21 cellular contexts compared by ENCODE assay signal in the genomic region with DNA sequence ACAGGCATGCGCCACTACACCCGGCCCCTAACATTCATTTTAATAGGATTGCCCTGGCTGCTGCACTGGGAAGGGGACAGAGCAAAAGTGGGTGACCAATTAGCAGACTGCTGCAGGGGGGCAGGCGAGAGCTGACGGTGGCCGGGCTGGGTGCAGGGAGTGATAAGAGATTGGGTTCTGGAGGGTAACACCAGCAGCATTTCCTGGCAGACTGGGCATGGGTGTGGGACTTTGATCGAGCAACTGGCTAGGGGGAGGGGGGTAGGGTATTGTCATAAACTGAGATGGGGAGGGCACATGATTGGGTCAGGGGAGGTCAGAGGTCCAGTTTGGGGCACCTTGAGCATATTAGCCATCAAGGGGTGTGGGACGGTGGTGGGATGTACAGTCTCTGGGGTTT. TPM values are rescaled to one million over a fixed set of nuclear protein-coding genes. Genes with fewer than 3 reads are reported as not detected.
"Had no signal": no experiment of that assay in that cellular context is flagged by ENCODE, and none has a peak within 500 bp of the region (broad histone marks: within the 10 kb centered on the region; RNA-seq: fewer than 3 reads in every experiment).

No MANE protein-coding gene starts in this region.

- H3K9me3 Mint-ChIP-seq: dendritic cell treated with granulocyte-macrophage colony-stimulating factor and Interleukin-4, amounts not matched to agents 40 ng/mL and 50 ng/mL, for 4 days; effector memory CD8-positive, alpha-beta T cell had no signal

- H3K27ac Mint-ChIP-seq: dendritic cell treated with granulocyte-macrophage colony-stimulating factor and Interleukin-4, amounts not matched to agents 40 ng/mL and 50 ng/mL, for 4 days; effector memory CD8-positive, alpha-beta T cell had no signal

- FAIRE-seq: colon had no signal

- H3K4me3 Mint-ChIP-seq: dendritic cell treated with granulocyte-macrophage colony-stimulating factor and Interleukin-4, amounts not matched to agents 40 ng/mL and 50 ng/mL, for 4 days; effector memory CD8-positive, alpha-beta T cell; naive thymus-derived CD8-positive, alpha-beta T cell had no signal

- H3K36me3 ChIP-seq: esophagus muscularis mucosa, ovary, stomach, thoracic aorta had no signal

- H3K36me3 Mint-ChIP-seq: naive thymus-derived CD8-positive, alpha-beta T cell had no signal

- H3K9me3 ChIP-seq: gastroesophageal sphincter, mucosa of descending colon, ovary, thoracic aorta had no signal

- H3K27me3 ChIP-seq: ovary had no signal

- H3K4me3 ChIP-seq: esophagus muscularis mucosa, gastroesophageal sphincter, mucosa of descending colon, ovary, stomach, thoracic aorta had no signal

- ATAC-seq: effector memory CD8-positive, alpha-beta T cell; gastroesophageal sphincter; left colon; mucosa of descending colon; naive thymus-derived CD8-positive, alpha-beta T cell; sciatic nerve had no signal

- H3K27ac ChIP-seq: epithelial cell of prostate, esophagus muscularis mucosa, gastroesophageal sphincter, ovary, stomach, thoracic aorta had no signal

- DNase-seq: effector memory CD8-positive, alpha-beta T cell; hippocampal formation; left colon; mammary epithelial cell; mucosa of descending colon; nucleus accumbens; stimulated activated CD4-positive, alpha-beta T cell treated with anti-CD3 and anti-CD28 coated beads, Interleukin-2, amount 100 ng/mL, for 24 hours; stimulated activated CD4-positive, alpha-beta T cell treated with anti-CD3 and anti-CD28 coated beads, Interleukin-4, amount 100 ng/mL, for 4 hours; stimulated activated naive CD4-positive, alpha-beta T cell; stomach; substantia nigra had no signal

RNA-seq across cellular contexts. Expression of gene AMZ1, which starts 20.2 kb away (rescaled TPM):
- polyA plus RNA-seq: naive thymus-derived CD8-positive, alpha-beta T cell; neural cell; stomach had no signal
